8 cellular contexts compared by ENCODE assay signal in genomic region chr9:120876842-120877240, GRCh38. TPM values are rescaled to one million over a fixed set of nuclear protein-coding genes. Genes with fewer than 3 reads are reported as not detected.
DNase-seq lines count a peak whose midpoint lies in the region; ATAC-seq, FAIRE-seq and TF ChIP-seq lines count a peak whose summit lies in the region.

Gene PHF19, minus strand, starts transcription at chr9:120877188. Its CDS starts 2,447 bp downstream, at chr9:120874741.

- H3K4me2 ChIP-seq in OCI-LY3 (ENCODE audit: low read length) (peak within 1 kb of the TSS; percentile 100), keratinocyte (ENCODE audit: control insufficient read depth, extremely low read depth, insufficient read depth, low read depth, low read length) (peak within 1 kb of the TSS; percentile 89)

- H3K4me3 Mint-ChIP-seq in MCF 10A (ENCODE audit: unreplicated experiment), result peak within 1 kb of the TSS; percentile 76
- peak within 1 kb of the TSS; percentile 91 for H3K4me3 Mint-ChIP-seq in stimulated activated naive CD8-positive, alpha-beta T cell treated with anti-CD3 and anti-CD28 coated beads, Interleukin-15, Interleukin-2, amounts not matched to agents 100 ng/mL and 50 ng/mL, for 24 hours

- DNase-seq in activated T-cell treated with anti-CD3 and anti-CD28 coated beads for 48 hours (ENCODE audit: low read depth) (peak; percentile 53), MCF 10A (ENCODE audit: unreplicated experiment) (peak; percentile 49), keratinocyte (ENCODE audit: low read depth, low spot score) (no peak), NCI-H2107 treated with DMSO at 0.1 percent for 48 hours (lab: John Stamatoyannopoulos, UW; ENCODE audit: unreplicated experiment) (no peak)
- DNase-seq in activated T-cell treated with anti-CD3 and anti-CD28 coated beads, Interleukin-2, amount 50 U/mL, for 1 hour, result no peak

- peak within 1 kb of the TSS; percentile 95 for H3K4me3 ChIP-seq in OCI-LY3 (ENCODE audit: low read length)
- peak within 1 kb of the TSS; percentile 51 to 82 (median 76) for H3K4me3 ChIP-seq in keratinocyte (ENCODE audit: control insufficient read depth in 2 of 3, extremely low read depth in 1 of 3, insufficient read depth in 2 of 3, low read depth in 1 of 3, low read length in 3 of 3)

- H3K36me3 ChIP-seq in OCI-LY3 (replicated peaks; ENCODE audit: low read depth, low read length) (peaks cover 24% of the 10 kb centered on the region), keratinocyte (ENCODE audit: control insufficient read depth in 2 of 2, extremely low read depth in 1 of 2, insufficient read depth in 2 of 2, low read length in 2 of 2) (peaks cover 1 to 16% of the 10 kb centered on the region in 2 experiments)

- no peak for TF ChIP-seq CTCF in OCI-LY3 (IDR thresholded peaks at IDR 0.05; ENCODE audit: low read depth, low read length)
- TF ChIP-seq CTCF in MCF 10A (IDR thresholded peaks at IDR 0.05; ENCODE audit: unreplicated experiment), result no peak
- TF ChIP-seq CTCF in keratinocyte (optimal IDR thresholded peaks at IDR 0.05 in 1 of 3, IDR thresholded peaks at IDR 0.05 in 1 of 3, conservative IDR thresholded peaks at IDR 0.05 in 1 of 3; ENCODE audit: extremely low read depth in 1 of 3, insufficient read depth in 2 of 3, low read length in 3 of 3), result no peak

- no TSS peak for BruUV-seq in MCF 10A (replicated peaks; lab: Mats Ljungman, UMichigan)

- CTCF ChIA-PET in MCF 10A (lab: Yijun Ruan, JAX), result no interaction called here

- H3K79me2 ChIP-seq in OCI-LY3 (ENCODE audit: low read length), result peaks cover 34% of the 10 kb centered on the region
- no peaks in the 10 kb centered on the region for H3K79me2 ChIP-seq in keratinocyte (ENCODE audit: control insufficient read depth, insufficient read depth, low read length)

- intact Hi-C loops in MCF 10A (cut with micrococcal nuclease), result loop anchor here (1.0 to 5.0 kb wide), 3 partner anchors 35 to 84 kb away; partner anchors contain the start of genes FBXW2 and PSMD5

- H4K20me1 ChIP-seq in OCI-LY3 (ENCODE audit: insufficient read depth, low read length) (no peaks in the 10 kb centered on the region), keratinocyte (ENCODE audit: control insufficient read depth, extremely low read depth, insufficient read depth, low read length) (no peaks in the 10 kb centered on the region)

- H2AFZ ChIP-seq in OCI-LY3 (ENCODE audit: low read depth, low read length), result peak within 1 kb of the TSS; percentile 37; the same call in 1 of the 2 replicates
- peak within 1 kb of the TSS; percentile 96 for H2AFZ ChIP-seq in keratinocyte (ENCODE audit: control insufficient read depth, low read length)

- no peaks in the 10 kb centered on the region for H3K9me1 ChIP-seq in keratinocyte (ENCODE audit: control insufficient read depth, extremely low read depth, insufficient read depth, low read length)

- H3K27ac Mint-ChIP-seq in MCF 10A (ENCODE audit: low read depth, unreplicated experiment), result peak within 1 kb of the TSS; percentile 33
- peak within 1 kb of the TSS; percentile 95 for H3K27ac Mint-ChIP-seq in stimulated activated naive CD8-positive, alpha-beta T cell treated with anti-CD3 and anti-CD28 coated beads, Interleukin-15, Interleukin-2, amounts not matched to agents 100 ng/mL and 50 ng/mL, for 24 hours

- H3K27ac ChIP-seq in OCI-LY3 (ENCODE audit: low read length), result peak within 1 kb of the TSS; percentile 89
- peak within 1 kb of the TSS; percentile 80 for H3K27ac ChIP-seq in keratinocyte (ENCODE audit: control insufficient read depth, insufficient read depth, low read length)

- no peaks in the 10 kb centered on the region for H3K27me3 Mint-ChIP-seq in MCF 10A (ENCODE audit: insufficient read depth, unreplicated experiment)
- H3K27me3 Mint-ChIP-seq in stimulated activated naive CD8-positive, alpha-beta T cell treated with anti-CD3 and anti-CD28 coated beads, Interleukin-15, Interleukin-2, amounts not matched to agents 100 ng/mL and 50 ng/mL, for 24 hours, result no peaks in the 10 kb centered on the region

- FAIRE-seq in keratinocyte (lab: Jason Lieb, UNC), result no peak

- peak; percentile 6 for ATAC-seq in HG02763 (IDR thresholded peaks at IDR 0.05; ENCODE audit: unreplicated experiment)

- peaks cover 40% of the 10 kb centered on the region for H3K4me1 Mint-ChIP-seq in MCF 10A (ENCODE audit: insufficient read depth, unreplicated experiment)
- peaks cover 84% of the 10 kb centered on the region for H3K4me1 Mint-ChIP-seq in stimulated activated naive CD8-positive, alpha-beta T cell treated with anti-CD3 and anti-CD28 coated beads, Interleukin-15, Interleukin-2, amounts not matched to agents 100 ng/mL and 50 ng/mL, for 24 hours (ENCODE audit: low read depth)

- peaks cover 38% of the 10 kb centered on the region for H3K4me1 ChIP-seq in OCI-LY3 (ENCODE audit: low read length)
- H3K4me1 ChIP-seq in keratinocyte (ENCODE audit: control insufficient read depth, extremely low read depth, insufficient read depth, low read length), result peaks cover 34% of the 10 kb centered on the region

- no peaks in the 10 kb centered on the region for H3K9me3 Mint-ChIP-seq in MCF 10A (ENCODE audit: unreplicated experiment)
- H3K9me3 Mint-ChIP-seq in stimulated activated naive CD8-positive, alpha-beta T cell treated with anti-CD3 and anti-CD28 coated beads, Interleukin-15, Interleukin-2, amounts not matched to agents 100 ng/mL and 50 ng/mL, for 24 hours, result no peaks in the 10 kb centered on the region

- H3K9ac ChIP-seq in OCI-LY3 (ENCODE audit: low read length) (peak within 1 kb of the TSS; percentile 98), keratinocyte (ENCODE audit: control insufficient read depth, extremely low read depth, insufficient read depth, low read length) (peak within 1 kb of the TSS; percentile 79)

- no peaks in the 10 kb centered on the region for H3K9me3 ChIP-seq in OCI-LY3 (ENCODE audit: insufficient read depth, low read length)
- no peaks in the 10 kb centered on the region for H3K9me3 ChIP-seq in keratinocyte (ENCODE audit: control insufficient read depth, low read depth, low read length)

- POLR2A ChIA-PET in MCF 10A (lab: Yijun Ruan, JAX), result interaction anchor here (1.0 to 1.9 kb wide), 5 partner anchors 23 to 121 kb away, joined by 3 to 7 read pairs (median 3); partner anchors contain the start of gene FBXW2

- no peaks in the 10 kb centered on the region for H3K27me3 ChIP-seq in OCI-LY3 (ENCODE audit: low read depth, low read length)
- H3K27me3 ChIP-seq in keratinocyte (ENCODE audit: control insufficient read depth, extremely low read depth, insufficient read depth, low read length), result no peaks in the 10 kb centered on the region

- H3K36me3 Mint-ChIP-seq in MCF 10A (ENCODE audit: insufficient read depth, unreplicated experiment), result peaks cover 23% of the 10 kb centered on the region
- peaks cover 49% of the 10 kb centered on the region for H3K36me3 Mint-ChIP-seq in stimulated activated naive CD8-positive, alpha-beta T cell treated with anti-CD3 and anti-CD28 coated beads, Interleukin-15, Interleukin-2, amounts not matched to agents 100 ng/mL and 50 ng/mL, for 24 hours (ENCODE audit: low read depth)

- dilution Hi-C loops in keratinocyte (cut with MboI; ENCODE audit: extremely low pct_ligation_motif_present, low sequenced_read_pairs), result no loop called here

RNA-seq across cellular contexts. Expression of gene PHF19, which starts in this region (rescaled TPM):
- 39.6 and 61.0 TPM in 2 replicates for total RNA-seq in MCF 10A (2022)
- 7.3 to 31.4 TPM (median 11.7 TPM) in 3 replicates for polyA plus RNA-seq in keratinocyte
- polyA plus RNA-seq in keratinocyte (2011; ENCODE audit: low read depth), result 5.5 TPM
- 10.0 and 13.5 TPM in 2 replicates for polyA plus RNA-seq in keratinocyte (2011; cell fraction: cytosol; rRNA removed)
- polyA plus RNA-seq in keratinocyte (2011; cell fraction: nucleus; rRNA removed), result 8.5 and 9.0 TPM in 2 replicates
- polyA plus RNA-seq in keratinocyte (2012; ENCODE audit: low replicate concordance), result 4.6 and 24.5 TPM in 2 replicates
- 7.7 to 63.6 TPM (median 20.9 TPM) in 3 replicates for polyA minus RNA-seq in keratinocyte
- polyA minus RNA-seq in keratinocyte (2011; cell fraction: cytosol; rRNA and poly(A)+ RNA removed), result 18.2 TPM
- 4.7 and 5.7 TPM in 2 replicates for polyA minus RNA-seq in keratinocyte (2011; cell fraction: nucleus; rRNA and poly(A)+ RNA removed)

Comparison
In these comparisons a context has a peak if more than half of its experiments do, and no peak if none do; other contexts are left out.
1. DNase-seq: peak in activated T-cell treated with anti-CD3 and anti-CD28 coated beads for 48 hours (single experiment) and MCF 10A (single experiment); none in activated T-cell treated with anti-CD3 and anti-CD28 coated beads, Interleukin-2, amount 50 U/mL, for 1 hour (single experiment), keratinocyte (single experiment) and NCI-H2107 treated with DMSO at 0.1 percent for 48 hours (single experiment).